13 cellular contexts compared by ENCODE assay signal in the genomic region with DNA sequence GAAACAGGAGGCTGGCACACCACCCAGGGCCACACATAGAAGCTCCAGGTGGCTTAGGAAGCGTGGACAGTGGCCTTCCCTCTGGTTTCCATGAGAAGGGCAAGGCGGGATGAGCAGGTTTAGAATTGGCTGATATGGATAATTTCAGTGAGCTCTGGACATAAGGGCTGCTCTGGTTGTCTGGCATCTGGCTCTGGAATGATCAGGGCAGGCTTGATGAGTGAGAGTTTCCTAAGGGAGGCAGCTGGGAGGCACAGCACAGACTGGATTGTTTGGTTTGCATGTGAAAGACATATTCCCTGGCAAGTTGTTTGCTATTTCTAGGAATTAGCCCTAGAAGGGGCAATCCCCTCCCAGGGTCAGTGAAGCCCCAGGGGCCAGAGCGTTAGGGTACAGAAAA.
DNase-seq lines count a peak whose midpoint lies in the region; TF ChIP-seq lines count a peak whose summit lies in the region.
"Had no signal": no experiment of that assay in that cellular context is flagged by ENCODE, and none has a peak within 500 bp of the region (broad histone marks: within the 10 kb centered on the region; RNA-seq: fewer than 3 reads in every experiment).

No MANE protein-coding gene starts in this region.

- no peaks in the 10 kb centered on the region for H3K4me1 Mint-ChIP-seq in type B pancreatic cell (ENCODE audit: unreplicated experiment)
- no peaks in the 10 kb centered on the region for H3K4me1 Mint-ChIP-seq in activated CD4-positive, alpha-beta memory T cell treated with anti-CD3 and anti-CD28 coated beads, Interleukin-2, amount 10 ng/mL, durations not matched to agents 7 days and 5 days
- H3K4me1 Mint-ChIP-seq: CD14-positive monocyte; CD4-positive, alpha-beta memory T cell had no signal

- H3K36me3 Mint-ChIP-seq in type B pancreatic cell, result no peaks in the 10 kb centered on the region
- no peaks in the 10 kb centered on the region for H3K36me3 Mint-ChIP-seq in activated CD4-positive, alpha-beta memory T cell treated with anti-CD3 and anti-CD28 coated beads, Interleukin-2, amount 10 ng/mL, durations not matched to agents 7 days and 5 days (ENCODE audit: low read depth)
- H3K36me3 Mint-ChIP-seq: CD14-positive monocyte; CD4-positive, alpha-beta memory T cell had no signal

- DNase-seq in NCI-H1694 (lab: John Stamatoyannopoulos, UW) (peak; percentile 3), NCI-H1694 treated with DMSO at 0.1 percent for 48 hours (lab: John Stamatoyannopoulos, UW) (no peak), NCI-H748 (lab: John Stamatoyannopoulos, UW; ENCODE audit: unreplicated experiment) (peak; percentile 23), NCI-H748 treated with DMSO at 0.1 percent for 48 hours (lab: John Stamatoyannopoulos, UW) (no peak), NCI-H524 treated with DMSO at 0.1 percent for 48 hours (lab: John Stamatoyannopoulos, UW) (peak; percentile 81), type B pancreatic cell (ENCODE audit: extremely low spot score, unreplicated experiment) (no peak), NCI-H510A treated with DMSO at 0.1 percent for 48 hours (lab: John Stamatoyannopoulos, UW) (no peak)
- no peak for DNase-seq in activated CD4-positive, alpha-beta memory T cell treated with anti-CD3 and anti-CD28 coated beads, Interleukin-2, amount 10 ng/mL, durations not matched to agents 7 days and 5 days
- DNase-seq: 8988T; Calu3; CD4-positive, alpha-beta memory T cell; GM23248 had no signal

- H3K27ac Mint-ChIP-seq in type B pancreatic cell, result peak overlapping the region; percentile 9
- H3K27ac Mint-ChIP-seq in activated CD4-positive, alpha-beta memory T cell treated with anti-CD3 and anti-CD28 coated beads, Interleukin-2, amount 10 ng/mL, durations not matched to agents 7 days and 5 days, result no peak overlapping the region
- H3K27ac Mint-ChIP-seq: CD4-positive, alpha-beta memory T cell had no signal

- CTCF ChIA-PET in activated CD4-positive, alpha-beta memory T cell treated with anti-CD3 and anti-CD28 coated beads, Interleukin-2, amount 10 ng/mL, durations not matched to agents 7 days and 5 days (lab: Charles Lee), result no interaction called here

- no peaks in the 10 kb centered on the region for H3K9me3 Mint-ChIP-seq in type B pancreatic cell
- H3K9me3 Mint-ChIP-seq in activated CD4-positive, alpha-beta memory T cell treated with anti-CD3 and anti-CD28 coated beads, Interleukin-2, amount 10 ng/mL, durations not matched to agents 7 days and 5 days, result no peaks in the 10 kb centered on the region
- H3K9me3 Mint-ChIP-seq: CD4-positive, alpha-beta memory T cell had no signal

- H3K27me3 Mint-ChIP-seq in type B pancreatic cell, result peaks cover 10% of the 10 kb centered on the region
- peaks cover 2% of the 10 kb centered on the region for H3K27me3 Mint-ChIP-seq in activated CD4-positive, alpha-beta memory T cell treated with anti-CD3 and anti-CD28 coated beads, Interleukin-2, amount 10 ng/mL, durations not matched to agents 7 days and 5 days

- H3K4me3 Mint-ChIP-seq in type B pancreatic cell, result no peak overlapping the region
- no peak overlapping the region for H3K4me3 Mint-ChIP-seq in activated CD4-positive, alpha-beta memory T cell treated with anti-CD3 and anti-CD28 coated beads, Interleukin-2, amount 10 ng/mL, durations not matched to agents 7 days and 5 days
- H3K4me3 Mint-ChIP-seq: CD14-positive monocyte; CD4-positive, alpha-beta memory T cell had no signal

- POLR2A ChIA-PET in activated CD4-positive, alpha-beta memory T cell treated with anti-CD3 and anti-CD28 coated beads, Interleukin-2, amount 10 ng/mL, durations not matched to agents 7 days and 5 days (lab: Charles Lee), result no interaction called here

- no peak for TF ChIP-seq CTCF in type B pancreatic cell (conservative IDR thresholded peaks at IDR 0.05)

Comparison
In these comparisons a context has a peak if more than half of its experiments do, and no peak if none do; other contexts are left out.
1. DNase-seq: peak in NCI-H1694 (single experiment), NCI-H748 (single experiment) and NCI-H524 treated with DMSO at 0.1 percent for 48 hours (single experiment); none in NCI-H1694 treated with DMSO at 0.1 percent for 48 hours (single experiment), NCI-H748 treated with DMSO at 0.1 percent for 48 hours (single experiment), type B pancreatic cell (single experiment), NCI-H510A treated with DMSO at 0.1 percent for 48 hours (single experiment) and activated CD4-positive, alpha-beta memory T cell treated with anti-CD3 and anti-CD28 coated beads, Interleukin-2, amount 10 ng/mL, durations not matched to agents 7 days and 5 days (single experiment).